ENCODE assay signal across 2 cellular contexts in the genomic region with DNA sequence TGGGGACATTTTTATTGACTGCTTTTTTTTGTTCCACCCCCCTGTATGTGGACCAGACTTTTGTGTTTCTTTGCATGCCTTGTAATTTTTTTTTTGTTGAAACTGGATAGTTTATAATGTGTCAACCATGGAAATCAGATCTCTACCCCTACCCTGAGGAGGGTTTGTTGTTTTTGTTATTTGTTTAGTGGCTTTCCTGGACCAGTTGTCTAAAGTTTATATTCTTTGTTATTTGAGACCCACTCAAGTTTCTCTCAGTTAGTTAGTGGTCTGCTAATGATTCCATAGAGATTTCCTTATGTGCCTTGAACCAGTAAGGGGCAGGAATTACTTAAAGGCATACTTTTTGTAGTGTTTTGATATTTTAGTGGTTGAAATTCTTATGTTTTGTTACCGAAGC.
TF ChIP-seq lines count a peak whose summit lies in the region.

No MANE protein-coding gene starts in this region.

TF ChIP-seq in HEK293, 187 proteins besides CTCF, POLR2A, EP300 and RAD21 (continued from another document):
- no peak for TF ChIP-seq ZNF138 (tag by site-specific recombination; IDR thresholded peaks at IDR 0.05; ENCODE audit: borderline replicate concordance)
- no peak for TF ChIP-seq ZNF514 (tag by site-specific recombination; IDR thresholded peaks at IDR 0.05)
- no peak for TF ChIP-seq ZNF157 (tag by site-specific recombination; IDR thresholded peaks at IDR 0.05)
- no peak for TF ChIP-seq ZNF239 (tag by site-specific recombination; IDR thresholded peaks at IDR 0.05)
- TF ChIP-seq ZXDB (tag by site-specific recombination; IDR thresholded peaks at IDR 0.05) = 0 out of 2 replicates have a peak, but pooled peaks have one; percentile 24
- no peak for TF ChIP-seq REPIN1 (tag by site-specific recombination; IDR thresholded peaks at IDR 0.05; ENCODE audit: low read depth)
- TF ChIP-seq ZNF843 (tag by site-specific recombination; IDR thresholded peaks at IDR 0.05) = 0 out of 2 replicates have a peak, but pooled peaks have one; percentile 39
- 0 out of 2 replicates have a peak, but pooled peaks have one; percentile 33 for TF ChIP-seq OSR2 (tag by site-specific recombination; IDR thresholded peaks at IDR 0.05)
- TF ChIP-seq TCF7L2 (IDR thresholded peaks at IDR 0.05; ENCODE audit: borderline replicate concordance, low read depth, low read length) = no peak
- peak; percentile 67 for TF ChIP-seq WT1 (tag by site-specific recombination; IDR thresholded peaks at IDR 0.05)
- no peak for TF ChIP-seq ZNF585B (tag by site-specific recombination; IDR thresholded peaks at IDR 0.05)
- no peak for TF ChIP-seq ZNF777 (tag by site-specific recombination; IDR thresholded peaks at IDR 0.05; ENCODE audit: borderline replicate concordance)
- TF ChIP-seq, protein P1, sequence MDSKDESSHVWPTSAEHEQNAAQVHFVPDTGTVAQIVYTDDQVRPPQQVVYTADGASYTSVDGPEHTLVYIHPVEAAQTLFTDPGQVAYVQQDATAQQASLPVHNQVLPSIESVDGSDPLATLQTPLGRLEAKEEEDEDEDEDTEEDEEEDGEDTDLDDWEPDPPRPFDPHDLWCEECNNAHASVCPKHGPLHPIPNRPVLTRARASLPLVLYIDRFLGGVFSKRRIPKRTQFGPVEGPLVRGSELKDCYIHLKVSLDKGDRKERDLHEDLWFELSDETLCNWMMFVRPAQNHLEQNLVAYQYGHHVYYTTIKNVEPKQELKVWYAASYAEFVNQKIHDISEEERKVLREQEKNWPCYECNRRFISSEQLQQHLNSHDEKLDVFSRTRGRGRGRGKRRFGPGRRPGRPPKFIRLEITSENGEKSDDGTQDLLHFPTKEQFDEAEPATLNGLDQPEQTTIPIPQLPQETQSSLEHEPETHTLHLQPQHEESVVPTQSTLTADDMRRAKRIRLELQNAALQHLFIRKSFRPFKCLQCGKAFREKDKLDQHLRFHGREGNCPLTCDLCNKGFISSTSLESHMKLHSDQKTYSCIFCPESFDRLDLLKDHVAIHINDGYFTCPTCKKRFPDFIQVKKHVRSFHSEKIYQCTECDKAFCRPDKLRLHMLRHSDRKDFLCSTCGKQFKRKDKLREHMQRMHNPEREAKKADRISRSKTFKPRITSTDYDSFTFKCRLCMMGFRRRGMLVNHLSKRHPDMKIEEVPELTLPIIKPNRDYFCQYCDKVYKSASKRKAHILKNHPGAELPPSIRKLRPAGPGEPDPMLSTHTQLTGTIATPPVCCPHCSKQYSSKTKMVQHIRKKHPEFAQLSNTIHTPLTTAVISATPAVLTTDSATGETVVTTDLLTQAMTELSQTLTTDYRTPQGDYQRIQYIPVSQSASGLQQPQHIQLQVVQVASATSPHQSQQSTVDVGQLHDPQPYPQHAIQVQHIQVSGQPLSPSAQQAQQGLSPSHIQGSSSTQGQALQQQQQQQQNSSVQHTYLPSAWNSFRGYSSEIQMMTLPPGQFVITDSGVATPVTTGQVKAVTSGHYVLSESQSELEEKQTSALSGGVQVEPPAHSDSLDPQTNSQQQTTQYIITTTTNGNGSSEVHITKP (tag by site-specific recombination; IDR thresholded peaks at IDR 0.05) = no peak
- no peak for TF ChIP-seq KLF1 (tag by site-specific recombination; IDR thresholded peaks at IDR 0.05)
- peak; percentile 35; the same call in 1 of the 2 replicates for TF ChIP-seq FEZF1 (tag by site-specific recombination; IDR thresholded peaks at IDR 0.05)
- TF ChIP-seq ZNF473 (tag by site-specific recombination; IDR thresholded peaks at IDR 0.05) = no peak
- TF ChIP-seq PBX3 (CRISPR knock-in tag; IDR thresholded peaks at IDR 0.05) = no peak
- TF ChIP-seq ZNF184 (tag by site-specific recombination; IDR thresholded peaks at IDR 0.05) = no peak
- TF ChIP-seq PRDM6 (tag by site-specific recombination; IDR thresholded peaks at IDR 0.05) = peak; percentile 69

TF ChIP-seq in WTC11, 78 proteins besides CTCF, POLR2A, EP300 and RAD21 (continued from another document):
- TF ChIP-seq, protein P2, sequence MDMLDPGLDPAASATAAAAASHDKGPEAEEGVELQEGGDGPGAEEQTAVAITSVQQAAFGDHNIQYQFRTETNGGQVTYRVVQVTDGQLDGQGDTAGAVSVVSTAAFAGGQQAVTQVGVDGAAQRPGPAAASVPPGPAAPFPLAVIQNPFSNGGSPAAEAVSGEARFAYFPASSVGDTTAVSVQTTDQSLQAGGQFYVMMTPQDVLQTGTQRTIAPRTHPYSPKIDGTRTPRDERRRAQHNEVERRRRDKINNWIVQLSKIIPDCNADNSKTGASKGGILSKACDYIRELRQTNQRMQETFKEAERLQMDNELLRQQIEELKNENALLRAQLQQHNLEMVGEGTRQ (CRISPR knock-in tag; IDR thresholded peaks at IDR 0.05) = no peak
- TF ChIP-seq GRHL2 (CRISPR knock-in tag; IDR thresholded peaks at IDR 0.05; ENCODE audit: insufficient replicate concordance, severe bottlenecking) (no peak), NFYB (CRISPR knock-in tag; conservative IDR thresholded peaks at IDR 0.05; ENCODE audit: low read depth) (no peak), SMAD4 (CRISPR knock-in tag; IDR thresholded peaks at IDR 0.05) (no peak), SOX15 (CRISPR knock-in tag; IDR thresholded peaks at IDR 0.05) (no peak), KAT7 (CRISPR knock-in tag; IDR thresholded peaks at IDR 0.05; ENCODE audit: borderline replicate concordance) (no peak), NR1H2 (CRISPR knock-in tag; IDR thresholded peaks at IDR 0.05) (no peak), NFE2L1 (CRISPR knock-in tag; IDR thresholded peaks at IDR 0.05) (no peak), ATF3 (CRISPR knock-in tag; conservative IDR thresholded peaks at IDR 0.05) (no peak)
